ENCODE assay signal across 31 cellular contexts in genomic region chr5:90345684-90346083, GRCh38.
"Had no signal": no experiment of that assay in that cellular context is flagged by ENCODE, and none has a peak within 500 bp of the region (broad histone marks: within the 10 kb centered on the region; RNA-seq: fewer than 3 reads in every experiment).

No MANE protein-coding gene starts in this region.

- H3K9me3 ChIP-seq: ascending aorta, breast epithelium, colonic mucosa, esophagus squamous epithelium had no signal

- DNase-seq: activated B cell treated with CpG ODN at 0.5 μM for 24 hours; activated CD4-positive, alpha-beta T cell treated with anti-CD3 and anti-CD28 coated beads for 48 hours; activated CD4-positive, alpha-beta T cell treated with anti-CD3 and anti-CD28 coated beads, Interleukin-2, amount 50 U/mL, for 1 hour; activated CD4-positive, alpha-beta T cell treated with anti-CD3 and anti-CD28 coated beads, Interleukin-2, amount 50 U/mL, for 48 hours; activated CD8-positive, alpha-beta memory T cell treated with anti-CD3 and anti-CD28 coated beads for 24 hours; activated CD8-positive, alpha-beta T cell treated with anti-CD3 and anti-CD28 coated beads for 36 hours; activated effector memory CD4-positive, alpha-beta T cell treated with Interleukin-2 at 50 U/mL for 16 hours; activated naive CD4-positive, alpha-beta T cell treated with anti-CD3 and anti-CD28 coated beads for 36 hours; activated naive CD8-positive, alpha-beta T cell treated with anti-CD3 and anti-CD28 coated beads for 36 hours; activated naive CD8-positive, alpha-beta T cell treated with anti-CD3 and anti-CD28 coated beads, Interleukin-2, amount 50 U/mL, for 24 hours; activated T-cell treated with anti-CD3 and anti-CD28 coated beads, Interleukin-2, amount 50 U/mL, for 4 hours; adrenal gland; amygdala; central memory CD4-positive, alpha-beta T cell; cerebellar nuclear complex; colonic mucosa; effector CD8-positive, alpha-beta T cell; esophagus squamous epithelium; foreskin melanocyte; heart right ventricle; T-helper 2 cell; WERI-Rb-1 had no signal

- H3K27ac Mint-ChIP-seq: activated B cell treated with CpG ODN at 0.5 μM for 24 hours; activated CD8-positive, alpha-beta T cell treated with anti-CD3 and anti-CD28 coated beads for 36 hours; activated naive CD4-positive, alpha-beta T cell treated with anti-CD3 and anti-CD28 coated beads for 36 hours; activated naive CD4-positive, alpha-beta T cell treated with anti-CD3 and anti-CD28 coated beads, Interleukin-2, amount 50 U/mL, for 24 hours; activated naive CD8-positive, alpha-beta T cell treated with anti-CD3 and anti-CD28 coated beads for 36 hours; activated naive CD8-positive, alpha-beta T cell treated with anti-CD3 and anti-CD28 coated beads, Interleukin-2, amount 50 U/mL, for 24 hours; activated T-helper 17 cell treated with anti-CD3 and anti-CD28 coated beads, Interleukin-2, amount 50 U/mL, for 72 hours; brain had no signal

- H3K4me3 ChIP-seq: adrenal gland, ascending aorta, breast epithelium, cardiac muscle cell, colonic mucosa, esophagus squamous epithelium, gastroesophageal sphincter, heart right ventricle had no signal

- H3K27me3 ChIP-seq: adrenal gland, ascending aorta, breast epithelium, cardiac muscle cell, colonic mucosa, esophagus squamous epithelium, gastroesophageal sphincter, heart right ventricle had no signal

- ATAC-seq: activated CD4-positive, CD25-positive, alpha-beta regulatory T cell treated with anti-CD3 and anti-CD28 coated beads, Interleukin-2, amount 50 U/mL, for 24 hours; activated CD8-positive, alpha-beta T cell treated with anti-CD3 and anti-CD28 coated beads for 36 hours; activated naive CD8-positive, alpha-beta T cell treated with anti-CD3 and anti-CD28 coated beads, Interleukin-2, amount 50 U/mL, for 24 hours; activated T-cell treated with anti-CD3 and anti-CD28 coated beads, Interleukin-2, amount 50 U/mL, for 4 hours; activated T-helper 17 cell treated with anti-CD3 and anti-CD28 coated beads, Interleukin-2, amount 50 U/mL, for 72 hours; gastroesophageal sphincter; heart right ventricle had no signal

- H3K4me3 Mint-ChIP-seq: activated B cell treated with CpG ODN at 0.5 μM for 24 hours; activated CD8-positive, alpha-beta T cell treated with anti-CD3 and anti-CD28 coated beads for 36 hours; activated naive CD4-positive, alpha-beta T cell treated with anti-CD3 and anti-CD28 coated beads for 36 hours; activated naive CD4-positive, alpha-beta T cell treated with anti-CD3 and anti-CD28 coated beads, Interleukin-2, amount 50 U/mL, for 24 hours; activated naive CD8-positive, alpha-beta T cell treated with anti-CD3 and anti-CD28 coated beads for 36 hours; activated naive CD8-positive, alpha-beta T cell treated with anti-CD3 and anti-CD28 coated beads, Interleukin-2, amount 50 U/mL, for 24 hours; activated T-cell treated with anti-CD3 and anti-CD28 coated beads, Interleukin-2, amount 50 U/mL, for 4 hours; activated T-helper 17 cell treated with anti-CD3 and anti-CD28 coated beads, Interleukin-2, amount 50 U/mL, for 72 hours; brain had no signal

- H3K4me1 ChIP-seq: adrenal gland, ascending aorta, breast epithelium, colonic mucosa, esophagus squamous epithelium, gastroesophageal sphincter, heart right ventricle had no signal

- H3K27ac ChIP-seq: adrenal gland, ascending aorta, breast epithelium, cardiac muscle cell, colonic mucosa, epithelial cell of prostate, esophagus squamous epithelium, gastroesophageal sphincter, heart right ventricle, WERI-Rb-1 had no signal

- H3K4me1 Mint-ChIP-seq: activated B cell treated with CpG ODN at 0.5 μM for 24 hours; activated naive CD4-positive, alpha-beta T cell treated with anti-CD3 and anti-CD28 coated beads, Interleukin-2, amount 50 U/mL, for 24 hours; activated naive CD8-positive, alpha-beta T cell treated with anti-CD3 and anti-CD28 coated beads for 36 hours; activated naive CD8-positive, alpha-beta T cell treated with anti-CD3 and anti-CD28 coated beads, Interleukin-2, amount 50 U/mL, for 24 hours; activated T-helper 17 cell treated with anti-CD3 and anti-CD28 coated beads, Interleukin-2, amount 50 U/mL, for 72 hours had no signal

- H3K9me3 Mint-ChIP-seq: activated B cell treated with CpG ODN at 0.5 μM for 24 hours; activated CD8-positive, alpha-beta T cell treated with anti-CD3 and anti-CD28 coated beads for 36 hours; activated naive CD4-positive, alpha-beta T cell treated with anti-CD3 and anti-CD28 coated beads for 36 hours; activated naive CD4-positive, alpha-beta T cell treated with anti-CD3 and anti-CD28 coated beads, Interleukin-2, amount 50 U/mL, for 24 hours; activated naive CD8-positive, alpha-beta T cell treated with anti-CD3 and anti-CD28 coated beads, Interleukin-2, amount 50 U/mL, for 24 hours; activated T-cell treated with anti-CD3 and anti-CD28 coated beads, Interleukin-2, amount 50 U/mL, for 4 hours; activated T-helper 17 cell treated with anti-CD3 and anti-CD28 coated beads, Interleukin-2, amount 50 U/mL, for 72 hours had no signal

- H3K36me3 ChIP-seq: adrenal gland, ascending aorta, breast epithelium, cardiac muscle cell, colonic mucosa, esophagus squamous epithelium, gastroesophageal sphincter, heart right ventricle, WERI-Rb-1 had no signal

- H3K36me3 Mint-ChIP-seq: activated naive CD4-positive, alpha-beta T cell treated with anti-CD3 and anti-CD28 coated beads, Interleukin-2, amount 50 U/mL, for 24 hours; activated naive CD8-positive, alpha-beta T cell treated with anti-CD3 and anti-CD28 coated beads for 36 hours; brain had no signal
